ENCODE assay signal across 8 cellular contexts in genomic region chr17:79844869-79845600, GRCh38. TPM values are rescaled to one million over a fixed set of nuclear protein-coding genes. Genes with fewer than 3 reads are reported as not detected.
DNase-seq lines count a peak whose midpoint lies in the region; ATAC-seq and TF ChIP-seq lines count a peak whose summit lies in the region.

No MANE protein-coding gene starts in this region.

- H3K9me3 ChIP-seq in sigmoid colon, result no peaks in the 10 kb centered on the region

- DNase-seq in activated CD4-positive, alpha-beta T cell treated with anti-CD3 and anti-CD28 coated beads for 36 hours, result peak; percentile 73
- no peak for DNase-seq in activated CD4-positive, alpha-beta T cell treated with anti-CD3 and anti-CD28 coated beads for 1 hour
- DNase-seq in NCI-H69 (lab: John Stamatoyannopoulos, UW) (peak; percentile 64), left ventricle myocardium superior (peak; percentile 80), sigmoid colon (peak; percentile 75), HT-29 (ENCODE audit: low spot score) (no peak)
- peak in 1 of 2 donors; percentile 74 for DNase-seq in activated naive CD4-positive, alpha-beta T cell treated with anti-CD3 and anti-CD28 coated beads, Interleukin-2, amount 50 U/mL, for 72 hours (ENCODE audit: low spot score in 2 of 2)

- TF ChIP-seq CTCF in sigmoid colon (IDR thresholded peaks at IDR 0.05), result peak in 3 of 4 experiments; percentile 29 to 86 (median 39)

- no peak overlapping the region for H3K4me3 Mint-ChIP-seq in activated CD4-positive, alpha-beta T cell treated with anti-CD3 and anti-CD28 coated beads for 36 hours

- no peak overlapping the region for H3K27ac Mint-ChIP-seq in activated CD4-positive, alpha-beta T cell treated with anti-CD3 and anti-CD28 coated beads for 36 hours
- no peak overlapping the region for H3K27ac Mint-ChIP-seq in activated naive CD4-positive, alpha-beta T cell treated with anti-CD3 and anti-CD28 coated beads, Interleukin-2, amount 50 U/mL, for 72 hours

- H3K27ac ChIP-seq in sigmoid colon, result peak overlapping the region; percentile 47 to 60 (median 57)

- no peak for TF ChIP-seq POLR2A in sigmoid colon (IDR thresholded peaks at IDR 0.05)

- no peak for TF ChIP-seq EP300 in sigmoid colon (IDR thresholded peaks at IDR 0.05)

- peak; percentile 65 for ATAC-seq in activated CD4-positive, alpha-beta T cell treated with anti-CD3 and anti-CD28 coated beads for 36 hours
- peak; percentile 69 for ATAC-seq in activated naive CD4-positive, alpha-beta T cell treated with anti-CD3 and anti-CD28 coated beads, Interleukin-2, amount 50 U/mL, for 72 hours
- ATAC-seq in left ventricle myocardium superior (peak; percentile 77), HG02759 (IDR thresholded peaks at IDR 0.05; ENCODE audit: unreplicated experiment) (no peak)

- no peaks in the 10 kb centered on the region for H3K36me3 Mint-ChIP-seq in activated CD4-positive, alpha-beta T cell treated with anti-CD3 and anti-CD28 coated beads for 36 hours (ENCODE audit: low read depth)
- peaks cover 0 to 3% of the 10 kb centered on the region in 2 donors for H3K36me3 Mint-ChIP-seq in activated naive CD4-positive, alpha-beta T cell treated with anti-CD3 and anti-CD28 coated beads, Interleukin-2, amount 50 U/mL, for 72 hours

- intact Hi-C loops in activated CD4-positive, alpha-beta T cell treated with anti-CD3 and anti-CD28 coated beads for 36 hours (cut with DNase I, micrococcal nuclease), result loop anchor here in 1 of 2 experiments (1.0 kb wide), 1 partner anchor 146 kb away; no protein-coding TSS in a partner anchor
- intact Hi-C loops in left ventricle myocardium superior (cut with micrococcal nuclease) (no loop called here), sigmoid colon (cut with DNase I) (loop anchor here (2.0 to 5.0 kb wide), 4 partner anchors 72 to 417 kb away; partner anchors contain the start of genes GAA and RNF213)

- H3K27me3 ChIP-seq in sigmoid colon, result peaks cover 35 to 56% (median 38%) of the 10 kb centered on the region in 3 donors

- peak overlapping the region; percentile 22 to 64 (median 54) for H3K4me3 ChIP-seq in sigmoid colon

- CTCF ChIA-PET in activated CD4-positive, alpha-beta T cell treated with anti-CD3 and anti-CD28 coated beads for 36 hours (lab: Charles Lee), result interaction anchor here (0.6 to 1.2 kb wide), 7 partner anchors 30 to 160 kb away, joined by 3 to 5 read pairs (median 3); no protein-coding TSS in a partner anchor

- H3K4me1 ChIP-seq in sigmoid colon, result peaks cover 0 to 56% (median 52%) of the 10 kb centered on the region in 4 donors

- 2 to 5% methylated on average over 38 of the region's 38 CpGs for WGBS in sigmoid colon, 2 donors

- no peaks in the 10 kb centered on the region for H3K9me3 Mint-ChIP-seq in activated CD4-positive, alpha-beta T cell treated with anti-CD3 and anti-CD28 coated beads for 36 hours (ENCODE audit: low read depth)
- H3K9me3 Mint-ChIP-seq in activated naive CD4-positive, alpha-beta T cell treated with anti-CD3 and anti-CD28 coated beads, Interleukin-2, amount 50 U/mL, for 72 hours, result no peaks in the 10 kb centered on the region

- H3K36me3 ChIP-seq in sigmoid colon, result no peaks in the 10 kb centered on the region

- H3K27me3 Mint-ChIP-seq in activated CD4-positive, alpha-beta T cell treated with anti-CD3 and anti-CD28 coated beads for 36 hours, result peaks cover 38% of the 10 kb centered on the region

- H3K4me1 Mint-ChIP-seq in activated CD4-positive, alpha-beta T cell treated with anti-CD3 and anti-CD28 coated beads for 36 hours, result peaks cover 24% of the 10 kb centered on the region

- POLR2A ChIA-PET in activated CD4-positive, alpha-beta T cell treated with anti-CD3 and anti-CD28 coated beads for 36 hours (lab: Charles Lee), result no interaction called here

RNA-seq across cellular contexts. Expression of gene CBX4, which starts 5.8 kb away (rescaled TPM):
- total RNA-seq in activated CD4-positive, alpha-beta T cell treated with anti-CD3 and anti-CD28 coated beads for 36 hours, result 10 to 100 TPM; 14.9 to 18.5 TPM
- 10 to 100 TPM; 12.7 to 16.8 TPM for total RNA-seq in activated naive CD4-positive, alpha-beta T cell treated with anti-CD3 and anti-CD28 coated beads, Interleukin-2, amount 50 U/mL, for 72 hours
- total RNA-seq in left ventricle myocardium superior (27.4 TPM), sigmoid colon (1 to 10 TPM; 6.1 to 9.8 (median 7.5) TPM)
- polyA plus RNA-seq in sigmoid colon, result 10 to 100 TPM in 1 of 3 donors, 1 to 10 TPM in 2; 3.5 to 14.2 (median 8.4) TPM
- 71.4 and 72.0 TPM in 2 replicates for total RNA-seq in HT-29 (2014; rRNA removed; shearing (Covaris generic))

RNA-seq across cellular contexts. Expression of gene CBX8, which starts 48.2 kb away (rescaled TPM):
- 1 to 10 TPM; 4.7 to 6.0 TPM for total RNA-seq in activated CD4-positive, alpha-beta T cell treated with anti-CD3 and anti-CD28 coated beads for 36 hours
- total RNA-seq in activated naive CD4-positive, alpha-beta T cell treated with anti-CD3 and anti-CD28 coated beads, Interleukin-2, amount 50 U/mL, for 72 hours, result 1 to 10 TPM; 1.5 to 5.6 TPM
- total RNA-seq in left ventricle myocardium superior, result 8.2 TPM
- 1 to 10 TPM in 2 of 4 donors, under 1 TPM in 2; 0.28 to 1.8 (median 1.2) TPM for total RNA-seq in sigmoid colon
- polyA plus RNA-seq in sigmoid colon, result 1 to 10 TPM; 2.4 to 5.6 (median 4.9) TPM
- 14.4 and 14.9 TPM in 2 replicates for total RNA-seq in HT-29 (2014; rRNA removed; shearing (Covaris generic))

Comparison
In these comparisons a context has a peak if more than half of its experiments do, and no peak if none do; other contexts are left out.
1. DNase-seq: peak in activated CD4-positive, alpha-beta T cell treated with anti-CD3 and anti-CD28 coated beads for 36 hours (single experiment), NCI-H69 (single experiment), left ventricle myocardium superior (single experiment) and sigmoid colon (single experiment); none in activated CD4-positive, alpha-beta T cell treated with anti-CD3 and anti-CD28 coated beads for 1 hour (single experiment) and HT-29 (single experiment).